In genomic region chr15:74449066-74449465, GRCh38 we compare ENCODE assay signal across 25 cellular contexts. TPM values are rescaled to one million over a fixed set of nuclear protein-coding genes. Genes with fewer than 3 reads are reported as not detected.
"Had no signal": no experiment of that assay in that cellular context is flagged by ENCODE, and none has a peak within 500 bp of the region (broad histone marks: within the 10 kb centered on the region; RNA-seq: fewer than 3 reads in every experiment).

No MANE protein-coding gene starts in this region.

- H3K4me1 ChIP-seq: esophagus muscularis mucosa, foreskin keratinocyte, gastroesophageal sphincter, left lung, transverse colon, uterus had no signal

- H3K4me3 ChIP-seq: esophagus muscularis mucosa, gastroesophageal sphincter, heart left ventricle, hepatocyte, left lung, ovary, right lobe of liver, transverse colon, upper lobe of right lung, uterus had no signal

- H3K4me3 Mint-ChIP-seq: endodermal cell; naive thymus-derived CD4-positive, alpha-beta T cell; nephron progenitor cell; stimulated activated effector memory CD8-positive, alpha-beta T cell treated with anti-CD3 and anti-CD28 coated beads, Interleukin-12 subunit alpha, Interleukin-12 subunit beta, amount 100 ng/mL, for 72 hours had no signal

- DNase-seq: effector CD8-positive, alpha-beta T cell; endodermal cell; foreskin keratinocyte; heart left ventricle; left cardiac atrium; left lung; mammary epithelial cell; mesendoderm; midbrain; naive thymus-derived CD4-positive, alpha-beta T cell; nephron progenitor cell; nucleus accumbens; right lobe of liver; small intestine; stimulated activated CD4-positive, alpha-beta T cell treated with anti-CD3 and anti-CD28 coated beads, Interleukin-2, amount 100 ng/mL, for 24 hours; stimulated activated CD4-positive, alpha-beta T cell treated with anti-CD3 and anti-CD28 coated beads, Interleukin-4, amount 100 ng/mL, for 24 hours; stimulated activated naive CD4-positive, alpha-beta T cell treated with Interleukin-2 at 50 U/mL for 16 hours; transverse colon; uterus had no signal

- H3K9me3 ChIP-seq: esophagus muscularis mucosa, gastroesophageal sphincter, heart left ventricle, left lung, ovary, right lobe of liver, transverse colon, upper lobe of right lung, uterus had no signal

- H3K9me3 Mint-ChIP-seq: endodermal cell; naive thymus-derived CD4-positive, alpha-beta T cell; nephron progenitor cell; stimulated activated effector memory CD8-positive, alpha-beta T cell treated with anti-CD3 and anti-CD28 coated beads, Interleukin-12 subunit alpha, Interleukin-12 subunit beta, amount 100 ng/mL, for 72 hours had no signal

- H3K4me2 ChIP-seq: hepatocyte had no signal

- ATAC-seq: foreskin keratinocyte; gastroesophageal sphincter; heart left ventricle; left cardiac atrium; left lung; naive thymus-derived CD4-positive, alpha-beta T cell; right lobe of liver; stimulated activated effector memory CD8-positive, alpha-beta T cell treated with anti-CD3 and anti-CD28 coated beads, Interleukin-12 subunit alpha, Interleukin-12 subunit beta, amount 100 ng/mL, for 72 hours; upper lobe of right lung had no signal

- H3K27me3 Mint-ChIP-seq: naive thymus-derived CD4-positive, alpha-beta T cell had no signal

- H3K27ac Mint-ChIP-seq: endodermal cell; naive thymus-derived CD4-positive, alpha-beta T cell; nephron progenitor cell had no signal

- H3K79me2 ChIP-seq: hepatocyte had no signal

- H2AFZ ChIP-seq: hepatocyte had no signal

- H3K27me3 ChIP-seq: esophagus muscularis mucosa, foreskin keratinocyte, gastroesophageal sphincter, heart left ventricle, hepatocyte, left lung, ovary, right lobe of liver, transverse colon, upper lobe of right lung, uterus had no signal

- H3K36me3 ChIP-seq: ovary, uterus had no signal

- H3K27ac ChIP-seq: esophagus muscularis mucosa, foreskin keratinocyte, gastroesophageal sphincter, heart left ventricle, hepatocyte, left lung, ovary, right lobe of liver, transverse colon, upper lobe of right lung, uterus had no signal

RNA-seq across cellular contexts. Expression of gene SEMA7A, which starts 15.3 kb away (rescaled TPM):
- polyA plus RNA-seq: naive thymus-derived CD4-positive, alpha-beta T cell had no signal
